8 cellular contexts compared by ENCODE assay signal in the genomic region with DNA sequence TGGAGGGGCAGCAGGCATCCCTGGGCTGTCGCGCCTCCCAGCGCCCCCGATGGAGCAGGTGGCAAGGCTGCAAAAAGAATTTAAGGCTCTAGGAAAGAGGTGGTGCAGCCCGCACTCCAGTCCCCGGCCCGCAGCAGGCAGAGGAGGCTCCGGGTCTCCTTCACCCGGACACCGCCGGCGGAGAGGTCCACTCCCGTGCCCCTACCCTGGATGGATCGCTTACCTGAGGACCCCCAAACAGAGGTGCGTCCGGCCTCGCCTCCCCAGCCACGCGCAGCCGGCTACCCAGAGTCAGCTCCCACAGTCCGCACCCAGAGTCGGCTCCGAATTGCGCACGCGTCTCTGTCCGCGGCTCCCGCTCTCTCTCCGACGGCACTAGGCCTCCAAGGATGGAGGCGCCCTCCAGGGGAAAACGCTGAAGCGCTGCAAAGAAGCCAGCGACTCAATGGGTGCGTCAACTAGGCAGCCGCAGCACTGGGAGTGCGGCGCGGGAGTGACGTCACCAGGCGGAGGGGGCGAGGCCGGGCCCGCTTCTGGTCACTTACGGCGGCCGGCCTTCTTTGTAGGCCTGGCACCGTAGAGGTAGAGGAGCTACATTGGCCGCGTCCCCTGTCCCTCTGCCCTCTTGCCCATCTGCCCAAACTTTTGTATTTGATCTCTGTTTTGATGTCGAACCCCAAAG. TPM values are rescaled to one million over a fixed set of nuclear protein-coding genes. Genes with fewer than 3 reads are reported as not detected.
DNase-seq lines count a peak whose midpoint lies in the region; TF ChIP-seq lines count a peak whose summit lies in the region.

A gene with protein sequence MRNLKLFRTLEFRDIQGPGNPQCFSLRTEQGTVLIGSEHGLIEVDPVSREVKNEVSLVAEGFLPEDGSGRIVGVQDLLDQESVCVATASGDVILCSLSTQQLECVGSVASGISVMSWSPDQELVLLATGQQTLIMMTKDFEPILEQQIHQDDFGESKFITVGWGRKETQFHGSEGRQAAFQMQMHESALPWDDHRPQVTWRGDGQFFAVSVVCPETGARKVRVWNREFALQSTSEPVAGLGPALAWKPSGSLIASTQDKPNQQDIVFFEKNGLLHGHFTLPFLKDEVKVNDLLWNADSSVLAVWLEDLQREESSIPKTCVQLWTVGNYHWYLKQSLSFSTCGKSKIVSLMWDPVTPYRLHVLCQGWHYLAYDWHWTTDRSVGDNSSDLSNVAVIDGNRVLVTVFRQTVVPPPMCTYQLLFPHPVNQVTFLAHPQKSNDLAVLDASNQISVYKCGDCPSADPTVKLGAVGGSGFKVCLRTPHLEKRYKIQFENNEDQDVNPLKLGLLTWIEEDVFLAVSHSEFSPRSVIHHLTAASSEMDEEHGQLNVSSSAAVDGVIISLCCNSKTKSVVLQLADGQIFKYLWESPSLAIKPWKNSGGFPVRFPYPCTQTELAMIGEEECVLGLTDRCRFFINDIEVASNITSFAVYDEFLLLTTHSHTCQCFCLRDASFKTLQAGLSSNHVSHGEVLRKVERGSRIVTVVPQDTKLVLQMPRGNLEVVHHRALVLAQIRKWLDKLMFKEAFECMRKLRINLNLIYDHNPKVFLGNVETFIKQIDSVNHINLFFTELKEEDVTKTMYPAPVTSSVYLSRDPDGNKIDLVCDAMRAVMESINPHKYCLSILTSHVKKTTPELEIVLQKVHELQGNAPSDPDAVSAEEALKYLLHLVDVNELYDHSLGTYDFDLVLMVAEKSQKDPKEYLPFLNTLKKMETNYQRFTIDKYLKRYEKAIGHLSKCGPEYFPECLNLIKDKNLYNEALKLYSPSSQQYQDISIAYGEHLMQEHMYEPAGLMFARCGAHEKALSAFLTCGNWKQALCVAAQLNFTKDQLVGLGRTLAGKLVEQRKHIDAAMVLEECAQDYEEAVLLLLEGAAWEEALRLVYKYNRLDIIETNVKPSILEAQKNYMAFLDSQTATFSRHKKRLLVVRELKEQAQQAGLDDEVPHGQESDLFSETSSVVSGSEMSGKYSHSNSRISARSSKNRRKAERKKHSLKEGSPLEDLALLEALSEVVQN (N-terminal part only) (minus strand): TSS at position 484 of the 682 bp plus-strand sequence. CDS start 2,978 bp downstream, outside the sequence.

- no peak within 1 kb of the TSS for H2AK5ac ChIP-seq in H9 (ENCODE audit: insufficient read length, low read length)

- WGBS in H9 (ENCODE audit: extremely low coverage, insufficient read length, low lambda C conversion rate), result no CpG with 5 or more reads among the region's 52 CpGs

- no peak within 1 kb of the TSS for H4K91ac ChIP-seq in H9 (ENCODE audit: insufficient read length, low read depth, low read length)

- in situ Hi-C loops in G401 (cut with HindIII; ENCODE audit: low sequenced_read_pairs), result no loop called here

- H3K36me3 ChIP-seq in neural progenitor cell, result no peaks in the 10 kb centered on the region

- H3K9me3 ChIP-seq in H9 (ENCODE audit: control insufficient read depth, low read depth, low read length) (no peaks in the 10 kb centered on the region), neural progenitor cell (ENCODE audit: low read depth) (no peaks in the 10 kb centered on the region)

- H3K79me2 ChIP-seq in H9 (ENCODE audit: insufficient read depth, low read length), result peaks cover 11% of the 10 kb centered on the region
- peaks cover 42% of the 10 kb centered on the region for H3K79me2 ChIP-seq in neural progenitor cell (ENCODE audit: low read depth)

- H3K4me3 Mint-ChIP-seq in H9, result peak within 1 kb of the TSS; percentile 95 to 99
- H3K4me3 Mint-ChIP-seq in neural progenitor cell, result peak within 1 kb of the TSS; percentile 98

- H2BK20ac ChIP-seq in H9 (ENCODE audit: low read depth, low read length, poor library complexity, severe bottlenecking), result no peak within 1 kb of the TSS

- TF ChIP-seq CTCF in H9 (conservative IDR thresholded peaks at IDR 0.05) (no peak; the same call in 2 of the 3 replicates), foreskin fibroblast (IDR thresholded peaks at IDR 0.05; ENCODE audit: low read depth, low read length) (peak; percentile 42), neural progenitor cell (IDR thresholded peaks at IDR 0.05) (peak; percentile 40)

- H3K79me1 ChIP-seq in H9 (ENCODE audit: insufficient read depth, low read depth, low read length, poor library complexity, severe bottlenecking), result no peaks in the 10 kb centered on the region

- no peaks in the 10 kb centered on the region for H4K20me1 ChIP-seq in H9 (ENCODE audit: control insufficient read depth, insufficient read depth, insufficient read length)
- no peaks in the 10 kb centered on the region for H4K20me1 ChIP-seq in neural progenitor cell (ENCODE audit: low read depth)

- H3K4me1 ChIP-seq in H9 (ENCODE audit: insufficient read depth, low read length), result peaks cover 6% of the 10 kb centered on the region
- H3K4me1 ChIP-seq in neural progenitor cell, result peaks cover 15% of the 10 kb centered on the region

- H3K4me2 ChIP-seq in H9 (ENCODE audit: insufficient read depth, insufficient read length, low read length) (peak within 1 kb of the TSS; percentile 83), neural progenitor cell (peak within 1 kb of the TSS; percentile 88)

- H3K27ac Mint-ChIP-seq in H9, result peak within 1 kb of the TSS; percentile 98 to 99 (median 98)
- H3K27ac Mint-ChIP-seq in neural progenitor cell, result peak within 1 kb of the TSS; percentile 97

- H3K36me3 Mint-ChIP-seq in H9 (ENCODE audit: insufficient read depth in 1 of 3, low read depth in 3 of 3) (peaks cover 2 to 15% (median 7%) of the 10 kb centered on the region in 3 experiments; a peak in 5 of 7 replicates), neural progenitor cell (peaks cover 3% of the 10 kb centered on the region)

- H3K27ac ChIP-seq in H9 (ENCODE audit: insufficient read length, low read depth, low read length) (no peak within 1 kb of the TSS), neural progenitor cell (peak within 1 kb of the TSS; percentile 95)

- no peak within 1 kb of the TSS for H2BK5ac ChIP-seq in H9 (ENCODE audit: insufficient read length, low read length)

- peak within 1 kb of the TSS; percentile 90 to 98 for H3K4me3 ChIP-seq in foreskin fibroblast (ENCODE audit: low read depth in 1 of 2, low read length in 2 of 2)
- peak within 1 kb of the TSS; percentile 97 for H3K4me3 ChIP-seq in neural progenitor cell

- H3K9me3 Mint-ChIP-seq in H9 (no peaks in the 10 kb centered on the region), neural progenitor cell (no peaks in the 10 kb centered on the region)

- H4K8ac ChIP-seq in H9 (replicated peaks; ENCODE audit: insufficient read length, low read depth, low read length), result no peak within 1 kb of the TSS

- H3K14ac ChIP-seq in H9 (ENCODE audit: insufficient read depth, low read length), result peak within 1 kb of the TSS; percentile 59; the same call in 1 of the 2 replicates

- H2AFZ ChIP-seq in H9 (ENCODE audit: low read length) (no peak within 1 kb of the TSS), neural progenitor cell (replicated peaks) (peak within 1 kb of the TSS; percentile 99)

- DNase-seq in G401 (ENCODE audit: low spot score) (peak; percentile 92), H9 (peak; percentile 95), M059J (ENCODE audit: low read depth) (peak; percentile 96), SHP77 (lab: John Stamatoyannopoulos, UW) (peak; percentile 78 to 89), foreskin fibroblast (peak; percentile 94 to 98), neural progenitor cell (ENCODE audit: low spot score) (peak; percentile 98), stromal cell of bone marrow (ENCODE audit: low read depth) (peak; percentile 91)
- peak; percentile 97 for DNase-seq in activated effector memory CD4-positive, alpha-beta T cell treated with anti-CD3 and anti-CD28 coated beads, Interleukin-2, amount 50 U/mL, for 16 hours

- H3K4me1 Mint-ChIP-seq in H9 (peaks cover 12 to 15% of the 10 kb centered on the region in 2 experiments), neural progenitor cell (peaks cover 22% of the 10 kb centered on the region)

- H3K27me3 ChIP-seq in H9 (ENCODE audit: insufficient read depth, low read length) (no peaks in the 10 kb centered on the region), neural progenitor cell (no peaks in the 10 kb centered on the region)

- H2BK120ac ChIP-seq in H9 (ENCODE audit: low read depth, low read length, poor library complexity, severe bottlenecking), result no peak within 1 kb of the TSS

- no peak within 1 kb of the TSS for H2BK12ac ChIP-seq in H9 (ENCODE audit: insufficient read length, low read depth, low read length)

- peaks cover 10% of the 10 kb centered on the region for H3K23me2 ChIP-seq in H9 (ENCODE audit: insufficient read length, low read depth, low read length, poor library complexity, severe bottlenecking)

- no peak within 1 kb of the TSS for H3K4ac ChIP-seq in H9 (ENCODE audit: low read depth, low read length)

- no peak within 1 kb of the TSS for H2BK15ac ChIP-seq in H9 (ENCODE audit: low read depth, low read length)

- no peak within 1 kb of the TSS for H3K23ac ChIP-seq in H9 (ENCODE audit: insufficient read length, low read depth, low read length)

- H3K27me3 Mint-ChIP-seq in H9 (ENCODE audit: low read depth), result no peaks in the 10 kb centered on the region
- H3K27me3 Mint-ChIP-seq in neural progenitor cell (ENCODE audit: insufficient read depth, low read depth), result no peaks in the 10 kb centered on the region

- H3K56ac ChIP-seq in H9 (ENCODE audit: insufficient read length, low read depth, low read length), result no peak within 1 kb of the TSS

- no peak within 1 kb of the TSS for H4K5ac ChIP-seq in H9 (ENCODE audit: insufficient read length, low read depth, low read length)

- H3F3A ChIP-seq in neural progenitor cell (ENCODE audit: low read depth), result peaks cover 18% of the 10 kb centered on the region

- no peak within 1 kb of the TSS for H3T11ph ChIP-seq in H9 (ENCODE audit: low read length)

- H3K18ac ChIP-seq in H9 (ENCODE audit: insufficient read length, low read depth, low read length), result peak within 1 kb of the TSS; percentile 44

- H3K9ac ChIP-seq in H9 (ENCODE audit: extremely low read depth, insufficient read length, low read length) (peak within 1 kb of the TSS; percentile 84), neural progenitor cell (peak within 1 kb of the TSS; percentile 88)

RNA-seq across cellular contexts. Expression of the gene that starts here (rescaled TPM):
- total RNA-seq in G401 (2014; rRNA removed; shearing (Covaris generic)), result 26.3 and 54.7 TPM in 2 replicates
- total RNA-seq in H9 (2021) (34.7 and 38.7 TPM in 2 replicates), neural progenitor cell (ENCODE audit: low replicate concordance) (42.8 and 97.2 TPM in 2 replicates)
- total RNA-seq in M059J (2014; rRNA removed; shearing (Covaris generic)), result 14.2 and 27.6 TPM in 2 replicates
